Comparison of ENCODE assay signal across 18 cellular contexts in genomic region chr1:185936641-185937040, GRCh38.
"Had no signal": no experiment of that assay in that cellular context is flagged by ENCODE, and none has a peak within 500 bp of the region (broad histone marks: within the 10 kb centered on the region; RNA-seq: fewer than 3 reads in every experiment).

No MANE protein-coding gene starts in this region.

- DNase-seq: activated CD4-positive, alpha-beta T cell treated with anti-CD3 and anti-CD28 coated beads, Interleukin-2, amount 10 ng/mL, durations not matched to agents 7 days and 5 days; activated CD8-positive, alpha-beta memory T cell treated with anti-CD3 and anti-CD28 coated beads, Interleukin-2, amount 50 U/mL, for 48 hours; activated gamma-delta T cell treated with Interleukin-2 at 50 U/mL for 16 hours; amniotic stem cell; cortex of kidney; effector CD8-positive, alpha-beta T cell; kidney; left ventricle myocardium inferior; naive thymus-derived CD8-positive, alpha-beta T cell; retina; stimulated activated CD4-positive, alpha-beta T cell treated with anti-CD3 and anti-CD28 coated beads, Interleukin-12 subunit alpha, Interleukin-12 subunit beta, amount 100 ng/mL, for 4 hours; stimulated activated CD4-positive, alpha-beta T cell treated with anti-CD3 and anti-CD28 coated beads, Interleukin-2, amount 100 ng/mL, for 48 hours; tibial artery had no signal

- H3K9me3 ChIP-seq: neutrophil had no signal

- H3K4me1 Mint-ChIP-seq: activated CD4-positive, alpha-beta T cell treated with anti-CD3 and anti-CD28 coated beads, Interleukin-2, amount 10 ng/mL, durations not matched to agents 7 days and 5 days; naive thymus-derived CD8-positive, alpha-beta T cell had no signal

- H3K9me3 Mint-ChIP-seq: activated CD4-positive, alpha-beta T cell treated with anti-CD3 and anti-CD28 coated beads, Interleukin-2, amount 10 ng/mL, durations not matched to agents 7 days and 5 days; stimulated activated memory B cell treated with anti-CD40 and anti-IgM and Interleukin-4, amounts not matched to agents 10 μg/mL and 1 μg/mL and 100 μg/mL, for 72 hours; T-helper 2 cell treated with Interferon-gamma antibody and Interleukin-4, amounts not matched to agents 5 μg/mL and 100 μg/mL, for 36 hours had no signal

- H3K4me3 ChIP-seq: hepatocyte, left ventricle myocardium inferior, tibial artery had no signal

- H3K27me3 Mint-ChIP-seq: activated CD4-positive, alpha-beta T cell treated with anti-CD3 and anti-CD28 coated beads, Interleukin-2, amount 10 ng/mL, durations not matched to agents 7 days and 5 days; activated naive CD8-positive, alpha-beta T cell; stimulated activated memory B cell treated with anti-CD40 and anti-IgM and Interleukin-4, amounts not matched to agents 10 μg/mL and 1 μg/mL and 100 μg/mL, for 72 hours had no signal

- H3K4me3 Mint-ChIP-seq: activated CD4-positive, alpha-beta T cell treated with anti-CD3 and anti-CD28 coated beads, Interleukin-2, amount 10 ng/mL, durations not matched to agents 7 days and 5 days; activated naive CD8-positive, alpha-beta T cell; naive thymus-derived CD8-positive, alpha-beta T cell; stimulated activated memory B cell treated with anti-CD40 and anti-IgM and Interleukin-4, amounts not matched to agents 10 μg/mL and 1 μg/mL and 100 μg/mL, for 72 hours; T-helper 2 cell treated with Interferon-gamma antibody and Interleukin-4, amounts not matched to agents 5 μg/mL and 100 μg/mL, for 36 hours had no signal

- H3K36me3 Mint-ChIP-seq: activated naive CD8-positive, alpha-beta T cell; stimulated activated memory B cell treated with anti-CD40 and anti-IgM and Interleukin-4, amounts not matched to agents 10 μg/mL and 1 μg/mL and 100 μg/mL, for 72 hours had no signal

- H3K27ac Mint-ChIP-seq: activated CD4-positive, alpha-beta T cell treated with anti-CD3 and anti-CD28 coated beads, Interleukin-2, amount 10 ng/mL, durations not matched to agents 7 days and 5 days; activated naive CD8-positive, alpha-beta T cell; naive thymus-derived CD8-positive, alpha-beta T cell; stimulated activated memory B cell treated with anti-CD40 and anti-IgM and Interleukin-4, amounts not matched to agents 10 μg/mL and 1 μg/mL and 100 μg/mL, for 72 hours; T-helper 2 cell treated with Interferon-gamma antibody and Interleukin-4, amounts not matched to agents 5 μg/mL and 100 μg/mL, for 36 hours had no signal

- H3K36me3 ChIP-seq: left ventricle myocardium inferior, neutrophil, tibial artery had no signal

- H3K27me3 ChIP-seq: hepatocyte, neutrophil, tibial artery had no signal
